Comparison of ENCODE assay signal across 20 cellular contexts in the genomic region with DNA sequence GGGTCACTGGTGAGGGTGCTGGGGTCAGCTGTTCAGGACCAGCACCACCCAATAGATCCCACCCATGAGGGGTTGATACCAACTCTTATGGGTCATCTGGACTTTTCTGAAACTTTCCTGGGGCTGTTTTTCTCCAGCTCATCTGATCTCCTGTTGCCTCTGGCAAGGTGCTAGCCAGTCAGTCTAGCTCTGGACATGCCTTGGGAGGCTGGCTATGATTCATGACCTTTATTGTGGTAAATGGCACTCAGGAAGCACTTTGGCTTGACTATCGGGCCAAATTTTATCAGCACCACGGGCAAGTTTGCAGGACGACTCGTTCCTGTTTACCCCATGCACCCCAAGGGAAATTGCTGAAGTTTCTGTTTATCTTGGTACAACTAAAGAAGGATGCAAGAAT. TPM values are rescaled to one million over a fixed set of nuclear protein-coding genes. Genes with fewer than 3 reads are reported as not detected.
"Had no signal": no experiment of that assay in that cellular context is flagged by ENCODE, and none has a peak within 500 bp of the region (broad histone marks: within the 10 kb centered on the region; RNA-seq: fewer than 3 reads in every experiment).

No MANE protein-coding gene starts in this region.

RNA-seq across cellular contexts. Expression of a gene that starts 21.3 kb away (rescaled TPM):
- total RNA-seq: activated CD4-positive, alpha-beta memory T cell treated with anti-CD3 and anti-CD28 coated beads, Interleukin-2, amount 10 ng/mL, durations not matched to agents 7 days and 5 days; activated CD4-positive, alpha-beta T cell treated with anti-CD3 and anti-CD28 coated beads, Interleukin-2, amount 10 ng/mL, durations not matched to agents 7 days and 5 days; activated naive CD4-positive, alpha-beta T cell treated with anti-CD3 and anti-CD28 coated beads for 36 hours; activated naive CD8-positive, alpha-beta T cell treated with anti-CD3 and anti-CD28 coated beads for 36 hours; activated T-helper 1 cell treated with anti-CD3 and anti-CD28 coated beads, Interleukin-12 subunit alpha, Interleukin-12 subunit beta, Interleukin-2, Interleukin-4 antibody, amounts not matched to agents 30 ng/mL and 10 ng/mL and 1 ng/mL, durations not matched to agents 14 hours and 24 hours and 36 hours; activated T-helper 2 cell treated with anti-CD3 and anti-CD28 coated beads, Interferon-gamma antibody, Interleukin-2, Interleukin-4, amounts not matched to agents 10 μg/mL and 5 μg/mL and 100 μg/mL, durations not matched to agents 14 hours and 24 hours and 36 hours; adrenal gland; aorta; cardiac muscle cell; colonic mucosa; dermis microvascular lymphatic vessel endothelial cell; endothelial cell of umbilical vein; esophagus squamous epithelium; fibroblast of lung; fibroblast of villous mesenchyme; gastroesophageal sphincter; glomerular endothelial cell; T-cell; T-helper 2 cell treated with Interferon-gamma antibody and Interleukin-4, amounts not matched to agents 100 ng/mL and 5 ng/mL, for 36 hours; WTC11 had no signal
- polyA plus RNA-seq: adrenal gland, aorta, cardiac muscle cell, endothelial cell of umbilical vein, fibroblast of lung had no signal

RNA-seq across cellular contexts. Expression of a gene that starts 46.9 kb away (rescaled TPM):
- total RNA-seq: activated T-helper 1 cell treated with anti-CD3 and anti-CD28 coated beads, Interleukin-12 subunit alpha, Interleukin-12 subunit beta, Interleukin-2, Interleukin-4 antibody, amounts not matched to agents 30 ng/mL and 10 ng/mL and 1 ng/mL, durations not matched to agents 14 hours and 24 hours and 36 hours; cardiac muscle cell; dermis microvascular lymphatic vessel endothelial cell; endothelial cell of umbilical vein; fibroblast of lung; fibroblast of villous mesenchyme; glomerular endothelial cell had no signal
- polyA plus RNA-seq: aorta, cardiac muscle cell, endothelial cell of umbilical vein, fibroblast of lung had no signal
